In genomic region chr3:159857840-159858239, GRCh38 we compare ENCODE assay signal across 17 cellular contexts. TPM values are rescaled to one million over a fixed set of nuclear protein-coding genes. Genes with fewer than 3 reads are reported as not detected.
DNase-seq lines count a peak whose midpoint lies in the region; ATAC-seq and TF ChIP-seq lines count a peak whose summit lies in the region.
"Had no signal": no experiment of that assay in that cellular context is flagged by ENCODE, and none has a peak within 500 bp of the region (broad histone marks: within the 10 kb centered on the region; RNA-seq: fewer than 3 reads in every experiment).

No MANE protein-coding gene starts in this region.

- H3K4me1 ChIP-seq in cardiac muscle cell (ENCODE audit: low read depth) (peaks cover 65% of the 10 kb centered on the region), lung (ENCODE audit: control insufficient read depth in 2 of 2, insufficient read depth in 2 of 2, low read length in 2 of 2) (peaks cover 20 to 40% of the 10 kb centered on the region in 2 donors), stomach smooth muscle (ENCODE audit: control insufficient read depth, insufficient read depth, low read length) (peaks cover 42% of the 10 kb centered on the region), GM23248 (ENCODE audit: insufficient read depth) (peaks cover 31% of the 10 kb centered on the region)

- H3K4me3 ChIP-seq in cardiac muscle cell = no peak overlapping the region
- H3K4me3 ChIP-seq in lung = no peak overlapping the region
- H3K4me3 ChIP-seq in stomach smooth muscle (ENCODE audit: low read length in 2 of 2) = no peak overlapping the region
- no peak overlapping the region for H3K4me3 ChIP-seq in GM23248

- no peaks in the 10 kb centered on the region for H3K9me2 ChIP-seq in GM23248 (ENCODE audit: insufficient read depth)

- in situ Hi-C loops in GM23248 (cut with MboI) = no loop called here

- H3K4me2 ChIP-seq in GM23248 (ENCODE audit: unreplicated experiment) = no peak overlapping the region
- H3K4me2 ChIP-seq: KMS-11 had no signal

- no peaks in the 10 kb centered on the region for H3K27me3 ChIP-seq in cardiac muscle cell
- no peaks in the 10 kb centered on the region for H3K27me3 ChIP-seq in lung (ENCODE audit: control insufficient read depth, insufficient read depth)
- no peaks in the 10 kb centered on the region for H3K27me3 ChIP-seq in stomach smooth muscle (ENCODE audit: control insufficient read depth in 1 of 2, insufficient read depth in 2 of 2, low read length in 2 of 2)
- H3K27me3 ChIP-seq in GM23248 (replicated peaks; ENCODE audit: insufficient read depth) = no peaks in the 10 kb centered on the region

- H3K36me3 ChIP-seq in cardiac muscle cell (peaks cover 5% of the 10 kb centered on the region), lung (ENCODE audit: control insufficient read depth in 2 of 2, insufficient read depth in 2 of 2, low read length in 2 of 2) (no peaks in the 10 kb centered on the region), stomach smooth muscle (ENCODE audit: control insufficient read depth in 2 of 2, insufficient read depth in 2 of 2, low read length in 2 of 2) (no peaks in the 10 kb centered on the region), GM23248 (ENCODE audit: low read depth) (no peaks in the 10 kb centered on the region)

- no peak for DNase-seq in cardiac muscle cell (ENCODE audit: low read depth in 1 of 2, low spot score in 1 of 2)
- DNase-seq in lung (ENCODE audit: low spot score) = no peak
- no peak for DNase-seq in GM23248
- DNase-seq in T-helper 2 cell = no peak
- DNase-seq: CD4-positive, alpha-beta memory T cell; DND-41; GF-D8; NCI-H1092 treated with DMSO at 0.1 percent for 48 hours; NCI-H187; NCI-H446; PC-3 had no signal

- peaks cover 85% of the 10 kb centered on the region for H3K79me2 ChIP-seq in GM23248 (ENCODE audit: insufficient read depth)

- H4K20me1 ChIP-seq in GM23248 (ENCODE audit: insufficient read depth) = no peaks in the 10 kb centered on the region

- H3K9ac ChIP-seq in stomach smooth muscle (ENCODE audit: low read length in 2 of 2) = no peak overlapping the region
- no peak overlapping the region for H3K9ac ChIP-seq in GM23248
- H3K9ac ChIP-seq: KMS-11 had no signal

- TF ChIP-seq CTCF in cardiac muscle cell (IDR thresholded peaks at IDR 0.05; ENCODE audit: low read depth, low read length) = no peak
- TF ChIP-seq CTCF in lung (IDR thresholded peaks at IDR 0.05; ENCODE audit: control extremely low read depth, extremely low read depth) = no peak

- no peak for ATAC-seq in lung (ENCODE audit: insufficient read depth, low FRiP score)
- no peak for ATAC-seq in HG02852 (IDR thresholded peaks at IDR 0.05; ENCODE audit: unreplicated experiment)
- ATAC-seq in GM21723 (IDR thresholded peaks at IDR 0.05; ENCODE audit: unreplicated experiment) = no peak
- ATAC-seq: PC-3 had no signal

- H3K9me3 ChIP-seq in cardiac muscle cell (ENCODE audit: low read depth) (no peaks in the 10 kb centered on the region), lung (ENCODE audit: control insufficient read depth in 2 of 2, insufficient read depth in 1 of 2, low read length in 1 of 2) (no peaks in the 10 kb centered on the region), stomach smooth muscle (ENCODE audit: control insufficient read depth in 2 of 2, low read length in 2 of 2) (no peaks in the 10 kb centered on the region), GM23248 (ENCODE audit: low read depth) (no peaks in the 10 kb centered on the region)

- H3K27ac ChIP-seq in cingulate gyrus (ENCODE audit: low read depth, low read length) (peak overlapping the region; percentile 4), cardiac muscle cell (peak overlapping the region; percentile 98), lung (ENCODE audit: low read depth in 1 of 2, low read length in 1 of 2) (peak overlapping the region; percentile 13 to 86), stomach smooth muscle (ENCODE audit: low read length) (peak overlapping the region; percentile 31), GM23248 (no peak overlapping the region)
- H3K27ac ChIP-seq: KMS-11 had no signal

- H2AFZ ChIP-seq in GM23248 = no peak overlapping the region

- H3F3A ChIP-seq in GM23248 (ENCODE audit: insufficient read depth) = peaks cover 24% of the 10 kb centered on the region

- 72 to 84% methylated on average over 2 of the region's 2 CpGs for WGBS in lung, 2 donors
- WGBS in GM23248 (ENCODE audit: low coverage in 1 of 2, low lambda C conversion rate in 2 of 2, missing lambda C conversion rate in 2 of 2), 2 experiments = 95 to 98% methylated on average over 2 of the region's 2 CpGs

RNA-seq across cellular contexts. Expression of gene SCHIP1, which starts 18.2 kb away (rescaled TPM):
- 50.5 and 67.8 TPM in 2 replicates for total RNA-seq in cardiac muscle cell
- polyA plus RNA-seq in cardiac muscle cell = 52.5 and 58.0 TPM in 2 replicates
- total RNA-seq in lung = 10 to 100 TPM; 12.4 to 19.6 TPM
- 10 to 100 TPM in 1 of 2 donors, 1 to 10 TPM in 1; 6.9 to 15.2 TPM for polyA plus RNA-seq in lung
- total RNA-seq in GM23248 (2014; rRNA removed; shearing (Covaris generic)) = 2.7 and 2.9 TPM in 2 replicates
- 0.98 and 2.0 TPM in 2 replicates for polyA plus RNA-seq in GM23248 (2016; fragmentation: Nextera tagmentation; extraction: Ambion mirVana)
- total RNA-seq: B cell; CD4-positive, alpha-beta memory T cell had no signal
- polyA plus RNA-seq: CD4-positive, alpha-beta memory T cell had no signal
